In the genomic region with DNA sequence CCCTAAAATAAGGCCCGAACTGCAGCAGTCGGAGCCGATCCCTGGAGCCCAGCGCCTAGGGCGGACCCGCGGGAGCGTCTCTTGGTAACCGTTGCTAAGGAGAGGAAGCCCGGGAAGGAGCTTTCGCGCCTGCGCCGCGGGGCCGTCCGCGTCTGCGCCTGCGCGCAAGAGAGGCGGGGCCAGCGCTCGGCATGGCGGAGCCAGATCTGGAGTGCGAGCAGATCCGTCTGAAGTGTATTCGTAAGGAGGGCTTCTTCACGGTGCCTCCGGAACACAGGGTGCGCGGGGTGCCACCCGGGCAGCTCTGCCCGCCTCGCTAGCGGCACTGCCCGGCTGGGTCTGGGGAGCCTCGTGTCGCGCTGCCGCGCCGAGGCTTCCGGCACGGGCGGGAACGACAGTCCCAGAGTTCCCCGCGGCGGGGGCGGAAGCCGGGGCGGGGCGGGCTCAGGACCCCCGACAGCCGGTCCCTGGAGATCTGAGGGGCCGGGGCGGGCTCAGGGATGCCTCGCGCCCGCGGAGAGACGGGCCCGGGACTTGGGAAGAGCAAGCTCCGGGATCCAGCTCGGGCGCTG, we compare ENCODE assay signal across 8 cellular contexts. TPM values are rescaled to one million over a fixed set of nuclear protein-coding genes. Genes with fewer than 3 reads are reported as not detected.
DNase-seq lines count a peak whose midpoint lies in the region; ATAC-seq and TF ChIP-seq lines count a peak whose summit lies in the region.

A gene with protein sequence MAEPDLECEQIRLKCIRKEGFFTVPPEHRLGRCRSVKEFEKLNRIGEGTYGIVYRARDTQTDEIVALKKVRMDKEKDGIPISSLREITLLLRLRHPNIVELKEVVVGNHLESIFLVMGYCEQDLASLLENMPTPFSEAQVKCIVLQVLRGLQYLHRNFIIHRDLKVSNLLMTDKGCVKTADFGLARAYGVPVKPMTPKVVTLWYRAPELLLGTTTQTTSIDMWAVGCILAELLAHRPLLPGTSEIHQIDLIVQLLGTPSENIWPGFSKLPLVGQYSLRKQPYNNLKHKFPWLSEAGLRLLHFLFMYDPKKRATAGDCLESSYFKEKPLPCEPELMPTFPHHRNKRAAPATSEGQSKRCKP (plus strand): TSS at position 170 of the 572 bp plus-strand sequence. CDS start 22 bp downstream, at position 192.

- CTCF ChIA-PET in activated CD4-positive, alpha-beta T cell treated with anti-CD3 and anti-CD28 coated beads for 36 hours (lab: Charles Lee), result interaction anchor here (0.7 to 2.5 kb wide), 4 partner anchors 14 to 286 kb away, joined by 3 to 12 read pairs (median 4); no protein-coding TSS in a partner anchor

- TF ChIP-seq CTCF in chondrocyte (IDR thresholded peaks at IDR 0.05), result no peak

- POLR2A ChIA-PET in activated CD4-positive, alpha-beta T cell treated with anti-CD3 and anti-CD28 coated beads for 36 hours (lab: Charles Lee), result interaction anchor here (0.6 to 1.0 kb wide), 4 partner anchors 14 to 288 kb away, joined by 3 to 5 read pairs (median 4); no protein-coding TSS in a partner anchor

- no peaks in the 10 kb centered on the region for H3K9me3 Mint-ChIP-seq in activated CD4-positive, alpha-beta T cell treated with anti-CD3 and anti-CD28 coated beads for 36 hours (ENCODE audit: low read depth)
- peaks cover 5% of the 10 kb centered on the region for H3K9me3 Mint-ChIP-seq in chondrocyte (ENCODE audit: low read depth)

- no peaks in the 10 kb centered on the region for H3K27me3 Mint-ChIP-seq in activated CD4-positive, alpha-beta T cell treated with anti-CD3 and anti-CD28 coated beads for 36 hours
- no peaks in the 10 kb centered on the region for H3K27me3 Mint-ChIP-seq in chondrocyte (ENCODE audit: low read depth)

- peak within 1 kb of the TSS; percentile 86 for H3K4me3 Mint-ChIP-seq in activated CD4-positive, alpha-beta T cell treated with anti-CD3 and anti-CD28 coated beads for 36 hours
- H3K4me3 Mint-ChIP-seq in chondrocyte (ENCODE audit: unreplicated experiment), result peak within 1 kb of the TSS; percentile 84

- peak within 1 kb of the TSS; percentile 88 for H3K27ac Mint-ChIP-seq in activated CD4-positive, alpha-beta T cell treated with anti-CD3 and anti-CD28 coated beads for 36 hours
- peak within 1 kb of the TSS; percentile 98 for H3K27ac Mint-ChIP-seq in chondrocyte (ENCODE audit: unreplicated experiment)

- H3K4me1 Mint-ChIP-seq in activated CD4-positive, alpha-beta T cell treated with anti-CD3 and anti-CD28 coated beads for 36 hours, result peaks cover 14% of the 10 kb centered on the region
- H3K4me1 Mint-ChIP-seq in chondrocyte (ENCODE audit: low read depth), result peaks cover 15% of the 10 kb centered on the region

- intact Hi-C loops in activated CD4-positive, alpha-beta T cell treated with anti-CD3 and anti-CD28 coated beads for 36 hours (cut with DNase I, micrococcal nuclease), result loop anchor here (1.0 to 2.0 kb wide), 9 partner anchors 14 to 829 kb away; a partner anchor contains a TSS

- ATAC-seq in GM18909 (IDR thresholded peaks at IDR 0.05; ENCODE audit: poor library complexity, unreplicated experiment) (peak; percentile 83), HG03159 (IDR thresholded peaks at IDR 0.05; ENCODE audit: unreplicated experiment) (peak; percentile 79)
- peak; percentile 90 for ATAC-seq in activated CD4-positive, alpha-beta T cell treated with anti-CD3 and anti-CD28 coated beads for 36 hours

- peaks cover 15% of the 10 kb centered on the region for H3K36me3 Mint-ChIP-seq in activated CD4-positive, alpha-beta T cell treated with anti-CD3 and anti-CD28 coated beads for 36 hours (ENCODE audit: low read depth)
- H3K36me3 Mint-ChIP-seq in chondrocyte (ENCODE audit: low read depth), result peaks cover 11% of the 10 kb centered on the region

- DNase-seq in AG08396 (ENCODE audit: low spot score) (peak; percentile 99), NCI-H446 treated with DMSO at 0.1 percent for 48 hours (lab: John Stamatoyannopoulos, UW) (peak; percentile 56), chondrocyte (ENCODE audit: low spot score) (peak; percentile 96), kidney glomerular epithelial cell (lab: John Stamatoyannopoulos, UW) (peak; percentile 49)
- peak; percentile 92 for DNase-seq in activated CD4-positive, alpha-beta T cell treated with anti-CD3 and anti-CD28 coated beads for 36 hours
- DNase-seq in stimulated activated CD4-positive, alpha-beta T cell treated with anti-CD3 and anti-CD28 coated beads, Interleukin-1b, Interleukin-23, amount 100 ng/mL, for 1 hour (ENCODE audit: low read depth in 2 of 2), result peak; percentile 73 to 88

RNA-seq across cellular contexts. Expression of the gene that starts here (rescaled TPM):
- total RNA-seq in activated CD4-positive, alpha-beta T cell treated with anti-CD3 and anti-CD28 coated beads for 36 hours, result 10 to 100 TPM; 78.1 to 89.8 TPM
- total RNA-seq in chondrocyte, result 43.7 to 63.0 TPM (median 45.8 TPM) in 3 replicates

Comparison
In these comparisons a context has a peak if more than half of its experiments do, and no peak if none do; other contexts are left out.
1. Peak in every context shown above with its lines: DNase-seq and ATAC-seq.
2. DNase-seq: peak in every context shown above with its lines; median percentile 99 in AG08396; 96 in chondrocyte; 92 in activated CD4-positive, alpha-beta T cell treated with anti-CD3 and anti-CD28 coated beads for 36 hours; 80 in stimulated activated CD4-positive, alpha-beta T cell treated with anti-CD3 and anti-CD28 coated beads, Interleukin-1b, Interleukin-23, amount 100 ng/mL, for 1 hour; 56 in NCI-H446 treated with DMSO at 0.1 percent for 48 hours; 49 in kidney glomerular epithelial cell.